Comparison of ENCODE assay signal across 23 cellular contexts in the genomic region with DNA sequence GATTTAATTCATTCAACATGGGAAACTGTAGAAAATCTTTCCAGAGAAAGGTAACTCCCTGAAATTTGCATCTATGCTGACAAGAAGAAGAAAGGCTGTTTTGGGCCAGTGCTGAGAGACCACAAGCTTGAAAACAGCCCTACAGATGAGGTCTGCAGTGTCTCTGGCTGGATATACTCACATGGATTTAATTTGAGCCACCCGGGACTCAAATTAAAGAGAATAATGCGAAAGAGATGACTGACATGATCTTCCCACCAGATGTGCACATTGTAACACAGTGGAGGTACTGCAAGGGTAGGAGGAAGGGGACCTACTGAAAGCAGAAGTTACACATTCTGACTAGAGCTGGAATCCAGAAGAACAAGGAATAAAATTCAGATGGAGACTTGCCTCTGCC.
A peak's percentile ranks its signal among the peaks of the same experiment; 100 is the strongest.
DNase-seq lines count a peak whose midpoint lies in the region; ATAC-seq and TF ChIP-seq lines count a peak whose summit lies in the region.
"Had no signal": no experiment of that assay in that cellular context is flagged by ENCODE, and none has a peak within 500 bp of the region (broad histone marks: within the 10 kb centered on the region; RNA-seq: fewer than 3 reads in every experiment).

No MANE protein-coding gene starts in this region.

- H3K4me3 Mint-ChIP-seq in brain (peak overlapping the region in 1 of 5 experiments; percentile 2), nephron (peak overlapping the region in 1 of 3 experiments; percentile 2)
- no peak overlapping the region for H3K4me3 Mint-ChIP-seq in stimulated activated memory B cell treated with anti-CD40 and anti-IgM and Interleukin-4, amounts not matched to agents 10 μg/mL and 1 μg/mL and 100 μg/mL, for 72 hours
- H3K4me3 Mint-ChIP-seq: B cell; CD4-positive, CD25-positive, alpha-beta regulatory T cell; CD8-positive, alpha-beta T cell had no signal

- H3K9me3 ChIP-seq in effector memory CD4-positive, alpha-beta T cell (ENCODE audit: control insufficient read depth, low read length): peaks cover 4% of the 10 kb centered on the region
- H3K9me3 ChIP-seq: A549, BLaER1, Caco-2 had no signal

- no peaks in the 10 kb centered on the region for H3K36me3 ChIP-seq in effector memory CD4-positive, alpha-beta T cell (ENCODE audit: control insufficient read depth, insufficient read depth, low read length)
- H3K36me3 ChIP-seq: BLaER1 had no signal

- H3K27ac ChIP-seq in effector memory CD4-positive, alpha-beta T cell (ENCODE audit: insufficient read depth, low read length, poor library complexity, severe bottlenecking): no peak overlapping the region
- H3K27ac ChIP-seq: A549, BLaER1, C4-2B, GM23248 had no signal

- H3K27me3 ChIP-seq in effector memory CD4-positive, alpha-beta T cell (replicated peaks; ENCODE audit: control insufficient read depth, insufficient read depth, low read length, poor library complexity, severe bottlenecking): no peaks in the 10 kb centered on the region
- H3K27me3 ChIP-seq: BLaER1 had no signal

- H3K9me3 Mint-ChIP-seq in brain (peaks cover 6 to 14% (median 9%) of the 10 kb centered on the region in 5 experiments), nephron (peaks cover 9% of the 10 kb centered on the region)
- peaks cover 5% of the 10 kb centered on the region for H3K9me3 Mint-ChIP-seq in stimulated activated memory B cell treated with anti-CD40 and anti-IgM and Interleukin-4, amounts not matched to agents 10 μg/mL and 1 μg/mL and 100 μg/mL, for 72 hours

- H3K36me3 Mint-ChIP-seq in brain (no peaks in the 10 kb centered on the region), nephron (ENCODE audit: low read depth) (no peaks in the 10 kb centered on the region)
- no peaks in the 10 kb centered on the region for H3K36me3 Mint-ChIP-seq in stimulated activated memory B cell treated with anti-CD40 and anti-IgM and Interleukin-4, amounts not matched to agents 10 μg/mL and 1 μg/mL and 100 μg/mL, for 72 hours
- H3K36me3 Mint-ChIP-seq: CD4-positive, CD25-positive, alpha-beta regulatory T cell; CD8-positive, alpha-beta T cell had no signal

- peak; percentile 2 for DNase-seq in HFF-Myc (ENCODE audit: extremely low read depth, low read depth)
- no peak for DNase-seq in effector memory CD4-positive, alpha-beta T cell
- no peak for DNase-seq in activated CD8-positive, alpha-beta memory T cell treated with anti-CD3 and anti-CD28 coated beads, Interleukin-2, amount 50 U/mL, for 48 hours
- DNase-seq: 8988T; ACHN; Caco-2; CD4-positive, CD25-positive, alpha-beta regulatory T cell; CD8-positive, alpha-beta T cell; DMS153; DND-41; GM23248; H7; HCEC 1CT had no signal

- no peaks in the 10 kb centered on the region for H3K4me1 ChIP-seq in effector memory CD4-positive, alpha-beta T cell (ENCODE audit: control insufficient read depth, insufficient read depth, low read length, poor library complexity, severe bottlenecking)
- H3K4me1 ChIP-seq: A549, BLaER1, Caco-2 had no signal

- peak overlapping the region in 3 of 5 experiments; percentile 15 to 79 (median 19) for H3K27ac Mint-ChIP-seq in brain
- peak overlapping the region; percentile 63 to 83 (median 63) for H3K27ac Mint-ChIP-seq in nephron
- H3K27ac Mint-ChIP-seq in stimulated activated memory B cell treated with anti-CD40 and anti-IgM and Interleukin-4, amounts not matched to agents 10 μg/mL and 1 μg/mL and 100 μg/mL, for 72 hours: no peak overlapping the region
- H3K27ac Mint-ChIP-seq: B cell; CD4-positive, CD25-positive, alpha-beta regulatory T cell; CD8-positive, alpha-beta T cell had no signal

- H3K27me3 Mint-ChIP-seq in brain (peaks cover 3% of the 10 kb centered on the region), nephron (ENCODE audit: low read depth) (no peaks in the 10 kb centered on the region)
- no peaks in the 10 kb centered on the region for H3K27me3 Mint-ChIP-seq in stimulated activated memory B cell treated with anti-CD40 and anti-IgM and Interleukin-4, amounts not matched to agents 10 μg/mL and 1 μg/mL and 100 μg/mL, for 72 hours
- H3K27me3 Mint-ChIP-seq: B cell; CD4-positive, CD25-positive, alpha-beta regulatory T cell had no signal

- peaks cover 10% of the 10 kb centered on the region for H3K4me1 Mint-ChIP-seq in brain
- peaks cover 22% of the 10 kb centered on the region for H3K4me1 Mint-ChIP-seq in nephron
- H3K4me1 Mint-ChIP-seq in stimulated activated memory B cell treated with anti-CD40 and anti-IgM and Interleukin-4, amounts not matched to agents 10 μg/mL and 1 μg/mL and 100 μg/mL, for 72 hours: no peaks in the 10 kb centered on the region
- H3K4me1 Mint-ChIP-seq: B cell; CD4-positive, CD25-positive, alpha-beta regulatory T cell had no signal

- TF ChIP-seq CTCF in HFF-Myc (IDR thresholded peaks at IDR 0.05; ENCODE audit: low read depth, low read length, missing control alignments) (no peak), brain (conservative IDR thresholded peaks at IDR 0.05) (no peak), nephron (IDR thresholded peaks at IDR 0.05; ENCODE audit: unreplicated experiment in 3 of 3) (no peak)

- no peak overlapping the region for H3K4me3 ChIP-seq in HFF-Myc (replicated peaks; ENCODE audit: low read depth, low read length)
- no peak overlapping the region for H3K4me3 ChIP-seq in effector memory CD4-positive, alpha-beta T cell (ENCODE audit: insufficient read depth, low read depth, low read length, poor library complexity, severe bottlenecking)
- H3K4me3 ChIP-seq: A549, BLaER1, GM12878, GM23248 had no signal

- ATAC-seq in SK-N-SH treated with all-trans-retinoic acid at 6 μM for 48 hours (no peak; the same call in 2 of the 3 replicates), HG03520 (IDR thresholded peaks at IDR 0.05; ENCODE audit: unreplicated experiment) (no peak)
- no peak for ATAC-seq in stimulated activated memory B cell treated with anti-CD40 and anti-IgM and Interleukin-4, amounts not matched to agents 10 μg/mL and 1 μg/mL and 100 μg/mL, for 72 hours
- ATAC-seq: A549; CD8-positive, alpha-beta T cell; GM12878 had no signal

TF ChIP-seq in SK-N-SH treated with all-trans-retinoic acid at 6 μM for 48 hours, 23 proteins besides CTCF, POLR2A, EP300 and RAD21:
- TF ChIP-seq, protein P1, sequence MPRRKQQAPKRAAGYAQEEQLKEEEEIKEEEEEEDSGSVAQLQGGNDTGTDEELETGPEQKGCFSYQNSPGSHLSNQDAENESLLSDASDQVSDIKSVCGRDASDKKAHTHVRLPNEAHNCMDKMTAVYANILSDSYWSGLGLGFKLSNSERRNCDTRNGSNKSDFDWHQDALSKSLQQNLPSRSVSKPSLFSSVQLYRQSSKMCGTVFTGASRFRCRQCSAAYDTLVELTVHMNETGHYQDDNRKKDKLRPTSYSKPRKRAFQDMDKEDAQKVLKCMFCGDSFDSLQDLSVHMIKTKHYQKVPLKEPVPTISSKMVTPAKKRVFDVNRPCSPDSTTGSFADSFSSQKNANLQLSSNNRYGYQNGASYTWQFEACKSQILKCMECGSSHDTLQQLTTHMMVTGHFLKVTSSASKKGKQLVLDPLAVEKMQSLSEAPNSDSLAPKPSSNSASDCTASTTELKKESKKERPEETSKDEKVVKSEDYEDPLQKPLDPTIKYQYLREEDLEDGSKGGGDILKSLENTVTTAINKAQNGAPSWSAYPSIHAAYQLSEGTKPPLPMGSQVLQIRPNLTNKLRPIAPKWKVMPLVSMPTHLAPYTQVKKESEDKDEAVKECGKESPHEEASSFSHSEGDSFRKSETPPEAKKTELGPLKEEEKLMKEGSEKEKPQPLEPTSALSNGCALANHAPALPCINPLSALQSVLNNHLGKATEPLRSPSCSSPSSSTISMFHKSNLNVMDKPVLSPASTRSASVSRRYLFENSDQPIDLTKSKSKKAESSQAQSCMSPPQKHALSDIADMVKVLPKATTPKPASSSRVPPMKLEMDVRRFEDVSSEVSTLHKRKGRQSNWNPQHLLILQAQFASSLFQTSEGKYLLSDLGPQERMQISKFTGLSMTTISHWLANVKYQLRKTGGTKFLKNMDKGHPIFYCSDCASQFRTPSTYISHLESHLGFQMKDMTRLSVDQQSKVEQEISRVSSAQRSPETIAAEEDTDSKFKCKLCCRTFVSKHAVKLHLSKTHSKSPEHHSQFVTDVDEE (CRISPR knock-in tag; IDR thresholded peaks at IDR 0.05): peak; percentile 71; the same call in 1 of the 2 replicates
- TF ChIP-seq TOX (CRISPR knock-in tag; IDR thresholded peaks at IDR 0.05; ENCODE audit: borderline replicate concordance): no peak
- TF ChIP-seq TCF4 (CRISPR knock-in tag; IDR thresholded peaks at IDR 0.05; ENCODE audit: borderline replicate concordance): peak; percentile 89
TF ChIP-seq in SK-N-SH treated with all-trans-retinoic acid at 6 μM for 48 hours: peak in this region for 2.
